ENCODE assay signal across 13 cellular contexts in the genomic region with DNA sequence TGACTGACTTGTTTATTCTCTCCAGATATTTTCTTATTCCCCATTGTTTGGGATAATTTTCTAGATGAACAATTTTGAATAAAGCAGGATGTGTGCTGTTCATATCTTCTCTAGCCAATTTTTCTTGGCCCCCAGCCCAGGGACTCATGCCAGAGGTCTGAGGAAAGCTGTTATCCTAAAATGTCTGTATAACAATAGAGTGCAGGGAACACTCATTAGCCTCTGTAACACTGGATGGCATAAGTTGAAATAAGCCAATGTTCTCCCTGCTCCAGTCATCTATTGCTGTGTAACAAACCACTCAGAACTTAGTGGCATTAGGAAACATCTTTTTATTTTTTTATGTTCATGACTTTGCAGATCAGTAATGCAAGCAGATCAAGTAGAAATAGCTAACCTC.
A peak's percentile ranks its signal among the peaks of the same experiment; 100 is the strongest.
DNase-seq lines count a peak whose midpoint lies in the region; ATAC-seq and TF ChIP-seq lines count a peak whose summit lies in the region.
"Had no signal": no experiment of that assay in that cellular context is flagged by ENCODE, and none has a peak within 500 bp of the region (broad histone marks: within the 10 kb centered on the region; RNA-seq: fewer than 3 reads in every experiment).

No MANE protein-coding gene starts in this region.

- no peak overlapping the region for H3K4me3 Mint-ChIP-seq in activated T-cell treated with anti-CD3 and anti-CD28 coated beads, Interleukin-2, amount 50 U/mL, for 24 hours
- H3K4me3 Mint-ChIP-seq: T-helper 2 cell treated with Interferon-gamma antibody and Interleukin-4, amounts not matched to agents 5 μg/mL and 100 μg/mL, for 36 hours had no signal

- H3K4me3 ChIP-seq in heart right ventricle (no peak overlapping the region), testis (no peak overlapping the region)

- no peak for TF ChIP-seq CTCF in VCaP (conservative IDR thresholded peaks at IDR 0.05)
- no peak for TF ChIP-seq CTCF in heart right ventricle (IDR thresholded peaks at IDR 0.05)
- no peak for TF ChIP-seq CTCF in testis (IDR thresholded peaks at IDR 0.05)
- no peak for TF ChIP-seq CTCF in omental fat pad (IDR thresholded peaks at IDR 0.05)

- DNase-seq in NCI-H345 (lab: John Stamatoyannopoulos, UW) (peak; percentile 53), NCI-H345 treated with DMSO at 0.1 percent for 48 hours (lab: John Stamatoyannopoulos, UW; ENCODE audit: unreplicated experiment) (no peak), heart right ventricle (peak; percentile 58 to 88), testis (peak; percentile 63), omental fat pad (ENCODE audit: low spot score) (no peak), NCI-H2107 treated with DMSO at 0.1 percent for 48 hours (lab: John Stamatoyannopoulos, UW; ENCODE audit: unreplicated experiment) (no peak)
- no peak for DNase-seq in activated T-cell treated with anti-CD3 and anti-CD28 coated beads, Interleukin-2, amount 50 U/mL, for 24 hours
- DNase-seq: activated CD8-positive, alpha-beta memory T cell treated with anti-CD3 and anti-CD28 coated beads, Interleukin-2, amount 50 U/mL, for 48 hours; central memory CD4-positive, alpha-beta T cell; foreskin fibroblast; retina had no signal

- TF ChIP-seq POLR2A in testis (IDR thresholded peaks at IDR 0.05), result no peak

- ATAC-seq in heart right ventricle (peak; percentile 69 to 98 (median 94)), omental fat pad (ENCODE audit: low FRiP score) (no peak)

- H3K4me1 ChIP-seq in heart right ventricle, result peaks cover 0 to 18% (median 0%) of the 10 kb centered on the region in 9 donors
- no peaks in the 10 kb centered on the region for H3K4me1 ChIP-seq in testis

- H3K9me3 ChIP-seq in heart right ventricle (peaks cover 0 to 77% (median 35%) of the 10 kb centered on the region in 11 donors), testis (no peaks in the 10 kb centered on the region)

- H3K9me3 Mint-ChIP-seq in activated T-cell treated with anti-CD3 and anti-CD28 coated beads, Interleukin-2, amount 50 U/mL, for 24 hours, result peaks cover 37% of the 10 kb centered on the region

- H3K27me3 Mint-ChIP-seq in activated T-cell treated with anti-CD3 and anti-CD28 coated beads, Interleukin-2, amount 50 U/mL, for 24 hours, result no peaks in the 10 kb centered on the region

- H3K36me3 ChIP-seq in heart right ventricle, result no peaks in the 10 kb centered on the region
- no peaks in the 10 kb centered on the region for H3K36me3 ChIP-seq in testis (ENCODE audit: low read depth, missing control alignments)

- no peaks in the 10 kb centered on the region for H3K4me1 Mint-ChIP-seq in activated T-cell treated with anti-CD3 and anti-CD28 coated beads, Interleukin-2, amount 50 U/mL, for 24 hours (ENCODE audit: low read depth)

- H3K27ac Mint-ChIP-seq in activated T-cell treated with anti-CD3 and anti-CD28 coated beads, Interleukin-2, amount 50 U/mL, for 24 hours, result no peak overlapping the region
- H3K27ac Mint-ChIP-seq: T-helper 2 cell treated with Interferon-gamma antibody and Interleukin-4, amounts not matched to agents 5 μg/mL and 100 μg/mL, for 36 hours had no signal

- H3K36me3 Mint-ChIP-seq in activated T-cell treated with anti-CD3 and anti-CD28 coated beads, Interleukin-2, amount 50 U/mL, for 24 hours (ENCODE audit: low read depth), result no peaks in the 10 kb centered on the region

- H3K27ac ChIP-seq in VCaP (peak overlapping the region; percentile 57), heart right ventricle (peak overlapping the region in 5 of 10 donors; percentile 22 to 63 (median 31)), testis (no peak overlapping the region)

- H3K27me3 ChIP-seq in heart right ventricle (no peaks in the 10 kb centered on the region), testis (no peaks in the 10 kb centered on the region)

- intact Hi-C loops in heart right ventricle (cut with DNase I), result no loop called here
- intact Hi-C loops in testis (cut with DNase I; ENCODE audit: low total_unique reads), result no loop called here

Comparison
In these comparisons a context has a peak if more than half of its experiments do, and no peak if none do; other contexts are left out.
1. DNase-seq: peak in NCI-H345 (single experiment), heart right ventricle (2 of 2) and testis (single experiment); none in NCI-H345 treated with DMSO at 0.1 percent for 48 hours (single experiment), omental fat pad (single experiment), activated T-cell treated with anti-CD3 and anti-CD28 coated beads, Interleukin-2, amount 50 U/mL, for 24 hours (single experiment) and NCI-H2107 treated with DMSO at 0.1 percent for 48 hours (single experiment).